17 cellular contexts compared by ENCODE assay signal in genomic region chr6:55636406-55637102, GRCh38. TPM values are rescaled to one million over a fixed set of nuclear protein-coding genes. Genes with fewer than 3 reads are reported as not detected.
DNase-seq lines count a peak whose midpoint lies in the region; ATAC-seq, FAIRE-seq and TF ChIP-seq lines count a peak whose summit lies in the region.
"Had no signal": no experiment of that assay in that cellular context is flagged by ENCODE, and none has a peak within 500 bp of the region (broad histone marks: within the 10 kb centered on the region; RNA-seq: fewer than 3 reads in every experiment).

No MANE protein-coding gene starts in this region.

- no peak overlapping the region for H2BK20ac ChIP-seq in IMR-90 (ENCODE audit: low read depth, low read length)

- H3K27ac ChIP-seq in IMR-90 (ENCODE audit: insufficient read depth, low read length) (peak overlapping the region; percentile 25; the same call in 1 of the 2 replicates), astrocyte (ENCODE audit: low read depth, low read length) (no peak overlapping the region), foreskin keratinocyte (no peak overlapping the region), dorsolateral prefrontal cortex (no peak overlapping the region)

- TF ChIP-seq RAD21 in IMR-90 (IDR thresholded peaks at IDR 0.05; ENCODE audit: low read length), result no peak

- H3K56ac ChIP-seq in IMR-90 (ENCODE audit: extremely low read depth, insufficient read depth, low read length), result no peak overlapping the region

- dilution Hi-C loops in IMR-90 (cut with HindIII; ENCODE audit: low sequenced_read_pairs, unreplicated experiment), result no loop called here

- H2AFZ ChIP-seq in IMR-90 (replicated peaks; ENCODE audit: low read length, poor library complexity) (no peak overlapping the region), astrocyte (ENCODE audit: low read depth, low read length) (no peak overlapping the region)

- no peak overlapping the region for H3K14ac ChIP-seq in IMR-90 (replicated peaks; ENCODE audit: low read depth, low read length)

- H3K36me3 ChIP-seq in IMR-90 (ENCODE audit: control insufficient read depth, insufficient read depth, low read length), result no peaks in the 10 kb centered on the region
- no peaks in the 10 kb centered on the region for H3K36me3 ChIP-seq in astrocyte (ENCODE audit: insufficient read depth, low read length)
- H3K36me3 ChIP-seq in H7 (replicated peaks; ENCODE audit: control insufficient read depth, insufficient read depth, low read length), result no peaks in the 10 kb centered on the region

- no peaks in the 10 kb centered on the region for H3K9me3 ChIP-seq in IMR-90 (ENCODE audit: control insufficient read depth, insufficient read depth, low read length)
- H3K9me3 ChIP-seq in astrocyte (ENCODE audit: insufficient read depth, low read depth, low read length), result no peaks in the 10 kb centered on the region

- H2AK5ac ChIP-seq in IMR-90 (ENCODE audit: low read depth, low read length), result no peak overlapping the region

- H3K9ac ChIP-seq in IMR-90 (ENCODE audit: low read depth, low read length), result no peak overlapping the region
- H3K9ac ChIP-seq in astrocyte (ENCODE audit: low read length), result no peak overlapping the region

- no peak overlapping the region for H3K4me3 Mint-ChIP-seq in astrocyte (ENCODE audit: unreplicated experiment)
- H3K4me3 Mint-ChIP-seq: stimulated activated naive CD8-positive, alpha-beta T cell treated with anti-CD3 and anti-CD28 coated beads, Interleukin-15, Interleukin-2, amounts not matched to agents 100 ng/mL and 50 ng/mL, for 24 hours had no signal

- H3K4me2 ChIP-seq in IMR-90 (ENCODE audit: low read depth, low read length), result peak overlapping the region; percentile 49; the same call in 1 of the 2 replicates
- H3K4me2 ChIP-seq in astrocyte (ENCODE audit: low read length), result no peak overlapping the region

- H3K4me1 ChIP-seq in IMR-90 (ENCODE audit: control insufficient read depth, insufficient read depth, low read length) (peaks cover 3% of the 10 kb centered on the region; the same call in 1 of the 2 replicates), astrocyte (ENCODE audit: insufficient read depth, low read length) (peaks cover 4% of the 10 kb centered on the region), foreskin keratinocyte (peaks cover 6% of the 10 kb centered on the region)

- CTCF ChIA-PET in AG04449 (lab: Yijun Ruan, JAX), result interaction anchor here (1.0 kb wide), 1 partner anchor 19 kb away, joined by 3 read pairs; no protein-coding TSS in a partner anchor
- CTCF ChIA-PET in IMR-90 (lab: Yijun Ruan, JAX), result interaction anchor here (0.6 to 1.9 kb wide), 2 partner anchors 18 to 159 kb away, joined by 3 to 6 read pairs; no protein-coding TSS in a partner anchor

- H2BK5ac ChIP-seq in IMR-90 (ENCODE audit: low read depth, low read length, poor library complexity, severe bottlenecking), result peak overlapping the region; percentile 51

- H3K23ac ChIP-seq in IMR-90 (ENCODE audit: low read depth, low read length), result no peak overlapping the region

- H3K9me3 Mint-ChIP-seq in astrocyte (ENCODE audit: unreplicated experiment), result no peaks in the 10 kb centered on the region

- H2BK120ac ChIP-seq in IMR-90 (ENCODE audit: low read depth, low read length), result no peak overlapping the region; the same call in 1 of the 2 replicates

- H3K79me1 ChIP-seq in IMR-90 (ENCODE audit: low read depth in 1 of 2, low read length in 2 of 2), result no peaks in the 10 kb centered on the region

- WGBS in IMR-90 (ENCODE audit: extremely low coverage in 2 of 2, insufficient read length in 1 of 2), 2 experiments, result no CpG with 5 or more reads among the region's 2 CpGs

- no TSS peak for BruUV-seq in IMR-90 (replicated peaks; lab: Mats Ljungman, UMichigan)

- intact Hi-C loops in IMR-90 (cut with micrococcal nuclease) (loop anchor here (10.0 kb wide), 1 partner anchor 362 kb away; no protein-coding TSS in a partner anchor), dorsolateral prefrontal cortex (cut with DNase I) (no loop called here)

- H3K27me3 ChIP-seq in IMR-90 (ENCODE audit: control insufficient read depth, insufficient read depth, low read length), result no peaks in the 10 kb centered on the region
- no peaks in the 10 kb centered on the region for H3K27me3 ChIP-seq in astrocyte (ENCODE audit: insufficient read depth, low read length)
- H3K27me3 ChIP-seq in foreskin keratinocyte, result no peaks in the 10 kb centered on the region
- no peaks in the 10 kb centered on the region for H3K27me3 ChIP-seq in H7 (ENCODE audit: control insufficient read depth, insufficient read depth, low read length)
- no peaks in the 10 kb centered on the region for H3K27me3 ChIP-seq in dorsolateral prefrontal cortex

- H4K20me1 ChIP-seq in IMR-90 (ENCODE audit: insufficient read depth, low read length) (no peaks in the 10 kb centered on the region), astrocyte (ENCODE audit: insufficient read depth, low read length) (no peaks in the 10 kb centered on the region)

- no peak overlapping the region for H4K91ac ChIP-seq in IMR-90 (ENCODE audit: insufficient read depth, low read depth, low read length)

- POLR2A ChIA-PET in AG04449 (lab: Yijun Ruan, JAX) (no interaction called here), IMR-90 (lab: Charles Lee; ENCODE audit: unreplicated experiment) (interaction anchor here (0.5 to 0.6 kb wide), 2 partner anchors 108 to 303 kb away, joined by 3 to 5 read pairs; no protein-coding TSS in a partner anchor)

- no peak overlapping the region for H4K8ac ChIP-seq in IMR-90 (ENCODE audit: low read depth in 2 of 2, low read length in 2 of 2)

- ATAC-seq in IMR-90 (ENCODE audit: low read depth) (peak; percentile 91), foreskin keratinocyte (peak; percentile 99), HG03175 (IDR thresholded peaks at IDR 0.05; ENCODE audit: unreplicated experiment) (no peak)

- no peaks in the 10 kb centered on the region for H3K27me3 Mint-ChIP-seq in astrocyte (ENCODE audit: low read depth, unreplicated experiment)
- H3K27me3 Mint-ChIP-seq: stimulated activated naive CD8-positive, alpha-beta T cell treated with anti-CD3 and anti-CD28 coated beads, Interleukin-15, Interleukin-2, amounts not matched to agents 100 ng/mL and 50 ng/mL, for 24 hours had no signal

- no peak for TF ChIP-seq CTCF in AG04449 (IDR thresholded peaks at IDR 0.05; ENCODE audit: insufficient read depth, low read length, missing control alignments)
- no peak for TF ChIP-seq CTCF in IMR-90 (conservative IDR thresholded peaks at IDR 0.05; ENCODE audit: low read depth, low read length)
- no peak for TF ChIP-seq CTCF in astrocyte (IDR thresholded peaks at IDR 0.05; ENCODE audit: insufficient read depth, low read depth, low read length)
- no peak for TF ChIP-seq CTCF in foreskin keratinocyte (conservative IDR thresholded peaks at IDR 0.05)
- TF ChIP-seq CTCF in dorsolateral prefrontal cortex (IDR thresholded peaks at IDR 0.05 in 54 of 56, conservative IDR thresholded peaks at IDR 0.05 in 2 of 56; ENCODE audit: low read depth in 1 of 56, partially characterized antibody in 56 of 56), result no peak

- H4K5ac ChIP-seq in IMR-90 (ENCODE audit: low read depth, low read length), result peak overlapping the region; percentile 73

- peaks cover 7% of the 10 kb centered on the region for H3K4me1 Mint-ChIP-seq in astrocyte (ENCODE audit: low read depth, unreplicated experiment)

- H3K27ac Mint-ChIP-seq in astrocyte (ENCODE audit: unreplicated experiment), result no peak overlapping the region
- H3K27ac Mint-ChIP-seq: stimulated activated naive CD8-positive, alpha-beta T cell treated with anti-CD3 and anti-CD28 coated beads, Interleukin-15, Interleukin-2, amounts not matched to agents 100 ng/mL and 50 ng/mL, for 24 hours had no signal

- H3K4me3 ChIP-seq in AG04449 (ENCODE audit: low read depth, low read length) (no peak overlapping the region), IMR-90 (ENCODE audit: insufficient read depth, low read depth, low read length) (no peak overlapping the region), astrocyte (ENCODE audit: insufficient read depth, low read depth, low read length) (no peak overlapping the region), H7 (ENCODE audit: insufficient read depth, low read depth, low read length) (no peak overlapping the region), dorsolateral prefrontal cortex (no peak overlapping the region)

- FAIRE-seq in astrocyte (lab: Jason Lieb, UNC), result no peak
- FAIRE-seq: frontal cortex, GM12891, GM19239 had no signal

- in situ Hi-C loops in IMR-90 (cut with MboI; ENCODE audit: low sequenced_read_pairs) (no loop called here), G401 (cut with HindIII; ENCODE audit: low sequenced_read_pairs) (no loop called here)

- H2BK15ac ChIP-seq in IMR-90 (ENCODE audit: low read depth, low read length), result no peak overlapping the region

- no peaks in the 10 kb centered on the region for H3K79me2 ChIP-seq in astrocyte (ENCODE audit: insufficient read depth, low read length)

- no peak overlapping the region for H3K4ac ChIP-seq in IMR-90 (ENCODE audit: low read depth, low read length)

- no peaks in the 10 kb centered on the region for H3K36me3 Mint-ChIP-seq in astrocyte (ENCODE audit: low read depth, unreplicated experiment)

- no peaks in the 10 kb centered on the region for H3K9me1 ChIP-seq in IMR-90 (ENCODE audit: insufficient read depth, low read length)

- TF ChIP-seq POLR2A in IMR-90 (IDR thresholded peaks at IDR 0.05; ENCODE audit: low read depth, low read length), result no peak

- H3K18ac ChIP-seq in IMR-90 (ENCODE audit: low read depth, low read length), result peak overlapping the region; percentile 72

- peak; percentile 17 for DNase-seq in AG04449 (ENCODE audit: low read depth, low spot score)
- DNase-seq in IMR-90, result peak; percentile 76
- peak; percentile 31 for DNase-seq in astrocyte (ENCODE audit: low read depth)
- DNase-seq in foreskin keratinocyte, result peak; percentile 76 to 89
- DNase-seq in H7, result no peak
- no peak for DNase-seq in dorsolateral prefrontal cortex
- no peak for DNase-seq in G401 (ENCODE audit: low spot score)
- DNase-seq: activated CD8-positive, alpha-beta memory T cell treated with anti-CD3 and anti-CD28 coated beads for 24 hours; activated naive CD4-positive, alpha-beta T cell; DMS79; NCI-H446 treated with DMSO at 0.1 percent for 48 hours had no signal

- H2AK9ac ChIP-seq in IMR-90 (replicated peaks; ENCODE audit: low read depth, low read length, poor library complexity), result no peak overlapping the region

TF ChIP-seq in IMR-90, 13 proteins besides CTCF, POLR2A, EP300 and RAD21:
- TF ChIP-seq BHLHE40 (IDR thresholded peaks at IDR 0.05; ENCODE audit: low read depth, low read length) (no peak), FOS (IDR thresholded peaks at IDR 0.05; ENCODE audit: low read depth, low read length) (peak; percentile 45; the same call in 1 of the 2 replicates), CEBPB (IDR thresholded peaks at IDR 0.05; ENCODE audit: low read depth, low read length) (peak; percentile 37; the same call in 1 of the 2 replicates)

RNA-seq across cellular contexts. Expression of gene HMGCLL1, which starts 57.6 kb away (rescaled TPM):
- total RNA-seq in IMR-90 (2012; rRNA removed) (not detected in 2 replicates), astrocyte (0.24 and 0.30 TPM in 2 replicates), foreskin keratinocyte (not detected in 2 replicates), dorsolateral prefrontal cortex (10 to 100 TPM; 15.8 to 46.7 (median 29.0) TPM)
- polyA plus RNA-seq in IMR-90 (2012; rRNA removed) (0.03 TPM in 1 of 2 replicates, not detected in the other), foreskin keratinocyte (0.04 TPM in 1 of 2 replicates, not detected in the other)
- polyA plus RNA-seq in IMR-90 (2012; cell fraction: cytosol; rRNA removed), result not detected in 2 replicates
- polyA plus RNA-seq in IMR-90 (2012; cell fraction: nucleus; rRNA removed; ENCODE audit: low replicate concordance), result not detected in 2 replicates
- 0.41 and 1.7 TPM in 2 replicates for total RNA-seq in H7 (2014; rRNA removed; shearing (Covaris generic))
- not detected in 2 replicates for total RNA-seq in G401 (2014; rRNA removed; shearing (Covaris generic))
- total RNA-seq: myocyte had no signal

Comparison
In these comparisons a context has a peak if more than half of its experiments do, and no peak if none do; other contexts are left out.
1. DNase-seq: peak in AG04449 (single experiment), IMR-90 (single experiment), astrocyte (single experiment) and foreskin keratinocyte (2 of 2); none in H7 (single experiment), dorsolateral prefrontal cortex (0 of 10) and G401 (single experiment).